Comparison of ENCODE assay signal across 20 cellular contexts in the genomic region with DNA sequence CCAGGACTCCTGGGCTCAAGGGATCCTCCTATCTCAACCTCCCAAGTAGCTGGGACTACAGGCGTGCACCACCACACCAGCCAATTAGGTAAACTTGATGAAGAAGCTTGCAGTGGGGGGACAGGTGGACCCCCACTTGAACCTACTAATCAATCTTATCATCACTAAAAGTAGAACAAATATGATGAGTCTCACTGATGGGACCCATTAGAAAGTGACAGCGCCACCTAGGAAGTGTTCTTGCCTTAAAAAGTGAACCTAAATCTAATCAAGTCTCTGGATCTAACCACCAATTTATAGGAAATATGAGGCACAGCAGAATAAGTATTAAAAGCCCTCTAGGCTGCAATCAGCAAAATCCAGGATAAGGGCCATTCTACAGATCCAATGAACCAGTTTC.
A peak's percentile ranks its signal among the peaks of the same experiment; 100 is the strongest.
DNase-seq lines count a peak whose midpoint lies in the region; ATAC-seq and TF ChIP-seq lines count a peak whose summit lies in the region.
"Had no signal": no experiment of that assay in that cellular context is flagged by ENCODE, and none has a peak within 500 bp of the region (broad histone marks: within the 10 kb centered on the region; RNA-seq: fewer than 3 reads in every experiment).

No MANE protein-coding gene starts in this region.

- WGBS in SK-N-SH (ENCODE audit: low lambda C conversion rate), result 91% methylated on average over 2 of the region's 2 CpGs

- no peaks in the 10 kb centered on the region for H3K9me2 ChIP-seq in SK-N-SH

- TF ChIP-seq POLR2A in NB4 (IDR thresholded peaks at IDR 0.05; ENCODE audit: extremely low read depth, insufficient read length), result no peak

- TF ChIP-seq EP300 in SK-N-SH (IDR thresholded peaks at IDR 0.05; ENCODE audit: borderline replicate concordance in 1 of 2, low read depth in 1 of 2, low read length in 1 of 2), result no peak

- H3K27ac ChIP-seq in SK-N-SH (ENCODE audit: low read depth in 2 of 2, low read length in 1 of 2), result no peak overlapping the region
- H3K27ac ChIP-seq: heart left ventricle had no signal

- no peaks in the 10 kb centered on the region for H4K20me1 ChIP-seq in SK-N-SH (ENCODE audit: insufficient read depth)

- H3K9me3 ChIP-seq in SK-N-SH, result peaks cover 3% of the 10 kb centered on the region; the same call in 1 of the 2 replicates

- TF ChIP-seq RAD21 in SK-N-SH (IDR thresholded peaks at IDR 0.05; ENCODE audit: low read length), result no peak

- H3K79me2 ChIP-seq in SK-N-SH (ENCODE audit: insufficient read depth), result no peaks in the 10 kb centered on the region

- H3K9ac ChIP-seq in SK-N-SH, result no peak overlapping the region

- ATAC-seq in SK-N-SH treated with all-trans-retinoic acid at 6 μM for 48 hours (no peak), HG03432 (IDR thresholded peaks at IDR 0.05; ENCODE audit: unreplicated experiment) (no peak)
- ATAC-seq: activated CD8-positive, alpha-beta T cell treated with anti-CD3 and anti-CD28 coated beads for 36 hours; activated T-helper 17 cell treated with anti-CD3 and anti-CD28 coated beads, Interleukin-2, amount 50 U/mL, for 72 hours; heart left ventricle; T-cell had no signal

- POLR2A ChIA-PET in SK-N-SH (lab: Yijun Ruan, JAX), result no interaction called here

- no peak overlapping the region for H3K4me2 ChIP-seq in SK-N-SH

- DNase-seq in SK-N-SH, result no peak
- peak; percentile 34 for DNase-seq in NB4 (ENCODE audit: low read depth)
- DNase-seq in choroid plexus epithelial cell (ENCODE audit: low read depth), result no peak
- no peak for DNase-seq in retinal pigment epithelial cell (ENCODE audit: low read depth)
- no peak for DNase-seq in AG20443 (ENCODE audit: low spot score)
- DNase-seq in hepatic stellate cell (ENCODE audit: low spot score), result no peak
- DNase-seq: ACHN; activated CD8-positive, alpha-beta T cell treated with anti-CD3 and anti-CD28 coated beads for 36 hours; CD4-positive, alpha-beta T cell; DMS79; heart left ventricle; Karpas-422; NCI-H2171 treated with DMSO at 0.1 percent for 48 hours; stimulated activated CD4-positive, alpha-beta T cell treated with anti-CD3 and anti-CD28 coated beads, Interleukin-2, amount 100 ng/mL, for 24 hours; T-cell; trophoblast cell had no signal

- H3K4me3 ChIP-seq in SK-N-SH (ENCODE audit: low read depth in 2 of 2, low read length in 1 of 2) (no peak overlapping the region), NB4 (ENCODE audit: low read depth, low read length) (no peak overlapping the region), choroid plexus epithelial cell (ENCODE audit: low read depth, low read length) (no peak overlapping the region), retinal pigment epithelial cell (ENCODE audit: low read length) (no peak overlapping the region)
- H3K4me3 ChIP-seq: heart left ventricle, lung had no signal

- H3F3A ChIP-seq in SK-N-SH (replicated peaks; ENCODE audit: insufficient read depth), result peaks cover 4% of the 10 kb centered on the region

- H2AFZ ChIP-seq in SK-N-SH (ENCODE audit: low read depth), result no peak overlapping the region

- TF ChIP-seq CTCF in SK-N-SH (IDR thresholded peaks at IDR 0.05) (peak; percentile 30), NB4 (IDR thresholded peaks at IDR 0.05; ENCODE audit: low read depth, low read length) (peak; percentile 48), choroid plexus epithelial cell (conservative IDR thresholded peaks at IDR 0.05; ENCODE audit: low read depth, low read length) (peak; percentile 26), retinal pigment epithelial cell (conservative IDR thresholded peaks at IDR 0.05; ENCODE audit: low read depth, low read length) (peak; percentile 34)

- H3K27me3 ChIP-seq in SK-N-SH (ENCODE audit: insufficient read depth), result no peaks in the 10 kb centered on the region

- peaks cover 0 to 13% of the 10 kb centered on the region in 2 experiments; a peak in 2 of 4 replicates for H3K4me1 ChIP-seq in SK-N-SH (ENCODE audit: control insufficient read depth in 1 of 2, insufficient read depth in 2 of 2, low read depth in 1 of 2, low read length in 1 of 2)

- no peaks in the 10 kb centered on the region for H3K36me3 ChIP-seq in SK-N-SH (replicated peaks in 1 of 2; ENCODE audit: control insufficient read depth in 1 of 2, insufficient read depth in 2 of 2, low read length in 1 of 2)
- H3K36me3 ChIP-seq: heart left ventricle had no signal

- CTCF ChIA-PET in SK-N-SH (lab: Yijun Ruan, JAX), result interaction anchor here (1.1 to 1.6 kb wide), 2 partner anchors 14 to 23 kb away, joined by 3 to 4 read pairs; no protein-coding TSS in a partner anchor

TF ChIP-seq in SK-N-SH, 30 proteins besides CTCF, POLR2A, EP300 and RAD21:
- TF ChIP-seq, protein P1, sequence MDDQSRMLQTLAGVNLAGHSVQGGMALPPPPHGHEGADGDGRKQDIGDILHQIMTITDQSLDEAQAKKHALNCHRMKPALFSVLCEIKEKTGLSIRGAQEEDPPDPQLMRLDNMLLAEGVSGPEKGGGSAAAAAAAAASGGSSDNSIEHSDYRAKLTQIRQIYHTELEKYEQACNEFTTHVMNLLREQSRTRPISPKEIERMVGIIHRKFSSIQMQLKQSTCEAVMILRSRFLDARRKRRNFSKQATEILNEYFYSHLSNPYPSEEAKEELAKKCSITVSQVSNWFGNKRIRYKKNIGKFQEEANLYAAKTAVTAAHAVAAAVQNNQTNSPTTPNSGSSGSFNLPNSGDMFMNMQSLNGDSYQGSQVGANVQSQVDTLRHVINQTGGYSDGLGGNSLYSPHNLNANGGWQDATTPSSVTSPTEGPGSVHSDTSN (IDR thresholded peaks at IDR 0.05), result no peak
- TF ChIP-seq NRF1 (IDR thresholded peaks at IDR 0.05; ENCODE audit: low read depth, low read length), result no peak

TF ChIP-seq in SK-N-SH treated with all-trans-retinoic acid at 6 μM for 48 hours, 23 proteins besides CTCF, POLR2A, EP300 and RAD21:
- TF ChIP-seq, protein P2, sequence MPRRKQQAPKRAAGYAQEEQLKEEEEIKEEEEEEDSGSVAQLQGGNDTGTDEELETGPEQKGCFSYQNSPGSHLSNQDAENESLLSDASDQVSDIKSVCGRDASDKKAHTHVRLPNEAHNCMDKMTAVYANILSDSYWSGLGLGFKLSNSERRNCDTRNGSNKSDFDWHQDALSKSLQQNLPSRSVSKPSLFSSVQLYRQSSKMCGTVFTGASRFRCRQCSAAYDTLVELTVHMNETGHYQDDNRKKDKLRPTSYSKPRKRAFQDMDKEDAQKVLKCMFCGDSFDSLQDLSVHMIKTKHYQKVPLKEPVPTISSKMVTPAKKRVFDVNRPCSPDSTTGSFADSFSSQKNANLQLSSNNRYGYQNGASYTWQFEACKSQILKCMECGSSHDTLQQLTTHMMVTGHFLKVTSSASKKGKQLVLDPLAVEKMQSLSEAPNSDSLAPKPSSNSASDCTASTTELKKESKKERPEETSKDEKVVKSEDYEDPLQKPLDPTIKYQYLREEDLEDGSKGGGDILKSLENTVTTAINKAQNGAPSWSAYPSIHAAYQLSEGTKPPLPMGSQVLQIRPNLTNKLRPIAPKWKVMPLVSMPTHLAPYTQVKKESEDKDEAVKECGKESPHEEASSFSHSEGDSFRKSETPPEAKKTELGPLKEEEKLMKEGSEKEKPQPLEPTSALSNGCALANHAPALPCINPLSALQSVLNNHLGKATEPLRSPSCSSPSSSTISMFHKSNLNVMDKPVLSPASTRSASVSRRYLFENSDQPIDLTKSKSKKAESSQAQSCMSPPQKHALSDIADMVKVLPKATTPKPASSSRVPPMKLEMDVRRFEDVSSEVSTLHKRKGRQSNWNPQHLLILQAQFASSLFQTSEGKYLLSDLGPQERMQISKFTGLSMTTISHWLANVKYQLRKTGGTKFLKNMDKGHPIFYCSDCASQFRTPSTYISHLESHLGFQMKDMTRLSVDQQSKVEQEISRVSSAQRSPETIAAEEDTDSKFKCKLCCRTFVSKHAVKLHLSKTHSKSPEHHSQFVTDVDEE (CRISPR knock-in tag; IDR thresholded peaks at IDR 0.05), result no peak
- TF ChIP-seq TOX (CRISPR knock-in tag; IDR thresholded peaks at IDR 0.05; ENCODE audit: borderline replicate concordance), result no peak
- no peak for TF ChIP-seq ZFP3 (CRISPR knock-in tag; IDR thresholded peaks at IDR 0.05)
- no peak for TF ChIP-seq ISL1 (CRISPR knock-in tag; IDR thresholded peaks at IDR 0.05)
- TF ChIP-seq, protein P3, sequence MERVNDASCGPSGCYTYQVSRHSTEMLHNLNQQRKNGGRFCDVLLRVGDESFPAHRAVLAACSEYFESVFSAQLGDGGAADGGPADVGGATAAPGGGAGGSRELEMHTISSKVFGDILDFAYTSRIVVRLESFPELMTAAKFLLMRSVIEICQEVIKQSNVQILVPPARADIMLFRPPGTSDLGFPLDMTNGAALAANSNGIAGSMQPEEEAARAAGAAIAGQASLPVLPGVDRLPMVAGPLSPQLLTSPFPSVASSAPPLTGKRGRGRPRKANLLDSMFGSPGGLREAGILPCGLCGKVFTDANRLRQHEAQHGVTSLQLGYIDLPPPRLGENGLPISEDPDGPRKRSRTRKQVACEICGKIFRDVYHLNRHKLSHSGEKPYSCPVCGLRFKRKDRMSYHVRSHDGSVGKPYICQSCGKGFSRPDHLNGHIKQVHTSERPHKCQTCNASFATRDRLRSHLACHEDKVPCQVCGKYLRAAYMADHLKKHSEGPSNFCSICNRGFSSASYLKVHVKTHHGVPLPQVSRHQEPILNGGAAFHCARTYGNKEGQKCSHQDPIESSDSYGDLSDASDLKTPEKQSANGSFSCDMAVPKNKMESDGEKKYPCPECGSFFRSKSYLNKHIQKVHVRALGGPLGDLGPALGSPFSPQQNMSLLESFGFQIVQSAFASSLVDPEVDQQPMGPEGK (CRISPR knock-in tag; IDR thresholded peaks at IDR 0.05; ENCODE audit: borderline replicate concordance), result no peak
- no peak for TF ChIP-seq CSDC2 (CRISPR knock-in tag; IDR thresholded peaks at IDR 0.05)
- TF ChIP-seq ZNF565 (CRISPR knock-in tag; conservative IDR thresholded peaks at IDR 0.05; ENCODE audit: low read depth), result no peak
- TF ChIP-seq ZC3H10 (CRISPR knock-in tag; IDR thresholded peaks at IDR 0.05), result no peak
- TF ChIP-seq CREB5 (CRISPR knock-in tag; IDR thresholded peaks at IDR 0.05; ENCODE audit: low read depth), result no peak
- no peak for TF ChIP-seq TCF4 (CRISPR knock-in tag; IDR thresholded peaks at IDR 0.05; ENCODE audit: borderline replicate concordance)
- no peak for TF ChIP-seq PPARA (CRISPR knock-in tag; IDR thresholded peaks at IDR 0.05; ENCODE audit: borderline replicate concordance)
- no peak for TF ChIP-seq GLIS3 (CRISPR knock-in tag; IDR thresholded peaks at IDR 0.05)
- TF ChIP-seq OSR1 (CRISPR knock-in tag; IDR thresholded peaks at IDR 0.05), result no peak
